Comparison of ENCODE assay signal across 17 cellular contexts in the genomic region with DNA sequence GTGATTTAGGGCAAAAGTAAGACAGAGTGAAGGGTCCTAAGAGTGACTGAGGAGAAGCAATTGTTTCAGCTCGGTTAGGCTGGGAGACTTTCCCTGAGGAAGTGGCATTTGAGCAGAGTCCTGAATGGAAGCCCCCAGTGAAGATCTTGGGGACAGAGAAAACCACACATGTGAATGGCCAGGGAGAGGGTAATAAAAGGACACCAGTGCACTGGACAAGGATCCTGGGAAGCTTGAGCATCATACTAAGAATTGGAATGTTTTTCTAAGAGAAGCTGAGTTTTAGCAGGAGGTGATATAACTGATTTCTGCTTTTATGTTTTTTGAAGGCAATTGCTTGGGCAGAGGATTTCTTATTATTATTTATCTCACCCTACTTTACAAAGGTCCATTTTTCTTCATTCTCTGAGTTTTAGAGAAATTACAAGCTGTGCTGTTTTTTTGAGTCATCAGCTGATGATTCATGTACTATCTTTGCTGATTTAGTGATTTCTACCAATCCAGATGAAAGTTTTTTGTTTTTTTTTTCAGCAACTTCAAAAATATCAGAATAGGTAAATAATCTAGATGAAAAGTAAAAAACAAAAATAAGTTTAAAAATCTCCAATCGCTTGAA. TPM values are rescaled to one million over a fixed set of nuclear protein-coding genes. Genes with fewer than 3 reads are reported as not detected.
A peak's percentile ranks its signal among the peaks of the same experiment; 100 is the strongest.
DNase-seq lines count a peak whose midpoint lies in the region; ATAC-seq and TF ChIP-seq lines count a peak whose summit lies in the region.
"Had no signal": no experiment of that assay in that cellular context is flagged by ENCODE, and none has a peak within 500 bp of the region (broad histone marks: within the 10 kb centered on the region; RNA-seq: fewer than 3 reads in every experiment).

No MANE protein-coding gene starts in this region.

- no peak overlapping the region for H3K9ac ChIP-seq in H9 (ENCODE audit: extremely low read depth, insufficient read length, low read length)
- H3K9ac ChIP-seq: KMS-11 had no signal

- H2BK12ac ChIP-seq in H9 (ENCODE audit: insufficient read length, low read depth, low read length) = no peak overlapping the region

- H2BK120ac ChIP-seq in H9 (ENCODE audit: low read depth, low read length, poor library complexity, severe bottlenecking) = no peak overlapping the region

- no peaks in the 10 kb centered on the region for H3K9me3 ChIP-seq in H9 (ENCODE audit: control insufficient read depth, low read depth, low read length)
- H3K9me3 ChIP-seq: BE2C had no signal

- no peaks in the 10 kb centered on the region for H3K27me3 ChIP-seq in H9 (ENCODE audit: insufficient read depth, low read length)
- H3K27me3 ChIP-seq: BE2C had no signal

- no peaks in the 10 kb centered on the region for H3K79me1 ChIP-seq in H9 (ENCODE audit: insufficient read depth, low read depth, low read length, poor library complexity, severe bottlenecking)

- no peak overlapping the region for H4K8ac ChIP-seq in H9 (replicated peaks; ENCODE audit: insufficient read length, low read depth, low read length)

- H3K27ac ChIP-seq in H9 (ENCODE audit: insufficient read length, low read depth, low read length) = no peak overlapping the region
- H3K27ac ChIP-seq: KMS-11 had no signal

- H3K27me3 Mint-ChIP-seq in HFFc6 (ENCODE audit: insufficient read depth) = peaks cover 3% of the 10 kb centered on the region
- H3K27me3 Mint-ChIP-seq in H9 (ENCODE audit: low read depth) = no peaks in the 10 kb centered on the region

- H3K4ac ChIP-seq in H9 (ENCODE audit: low read depth, low read length) = no peak overlapping the region

- H2BK15ac ChIP-seq in H9 (ENCODE audit: low read depth, low read length) = no peak overlapping the region

- TF ChIP-seq CTCF in HFFc6 (IDR thresholded peaks at IDR 0.05) (no peak), foreskin fibroblast (IDR thresholded peaks at IDR 0.05; ENCODE audit: low read depth, low read length) (no peak), H9 (conservative IDR thresholded peaks at IDR 0.05) (no peak)

- H2BK5ac ChIP-seq in H9 (ENCODE audit: insufficient read length, low read length) = no peak overlapping the region

- H3K9me3 Mint-ChIP-seq in HFFc6 = no peaks in the 10 kb centered on the region
- H3K9me3 Mint-ChIP-seq in H9 = no peaks in the 10 kb centered on the region

- H3K27ac Mint-ChIP-seq in HFFc6 = no peak overlapping the region; the same call in 1 of the 2 replicates
- no peak overlapping the region for H3K27ac Mint-ChIP-seq in H9

- H4K91ac ChIP-seq in H9 (ENCODE audit: insufficient read length, low read depth, low read length) = no peak overlapping the region

- no peak overlapping the region for H2AK5ac ChIP-seq in H9 (ENCODE audit: insufficient read length, low read length)

- ATAC-seq in HG02938 (IDR thresholded peaks at IDR 0.05; ENCODE audit: unreplicated experiment) = no peak

- H3K36me3 Mint-ChIP-seq in HFFc6 (ENCODE audit: low read depth) (no peaks in the 10 kb centered on the region), H9 (ENCODE audit: insufficient read depth in 1 of 3, low read depth in 3 of 3) (no peaks in the 10 kb centered on the region)

- H3K4me2 ChIP-seq in H9 (ENCODE audit: insufficient read depth, insufficient read length, low read length) = no peak overlapping the region
- H3K4me2 ChIP-seq: KMS-11, smooth muscle cell had no signal

- no peak overlapping the region for H3K18ac ChIP-seq in H9 (ENCODE audit: insufficient read length, low read depth, low read length)

- no peaks in the 10 kb centered on the region for H4K20me1 ChIP-seq in H9 (ENCODE audit: control insufficient read depth, insufficient read depth, insufficient read length)

- H3K79me2 ChIP-seq in H9 (ENCODE audit: insufficient read depth, low read length) = no peaks in the 10 kb centered on the region

- no peak overlapping the region for H3K23ac ChIP-seq in H9 (ENCODE audit: insufficient read length, low read depth, low read length)

- no peak overlapping the region for H3T11ph ChIP-seq in H9 (ENCODE audit: low read length)

- peak; percentile 44 for DNase-seq in AG08395 (ENCODE audit: low spot score)
- DNase-seq in HFFc6 = peak; percentile 43
- DNase-seq in astrocyte of the hippocampus (ENCODE audit: low read depth, low spot score) = peak; percentile 10
- peak; percentile 32 to 67 for DNase-seq in foreskin fibroblast
- no peak for DNase-seq in NCI-H510A (lab: John Stamatoyannopoulos, UW)
- DNase-seq in activated effector memory CD4-positive, alpha-beta T cell treated with Interleukin-2 at 50 U/mL for 16 hours = no peak
- no peak for DNase-seq in H9
- DNase-seq: activated naive CD4-positive, alpha-beta T cell; BE2C; cerebellar nuclear complex; kidney glomerular epithelial cell; NCI-H1436; NCI-H226; stimulated activated naive CD4-positive, alpha-beta T cell treated with Interleukin-2 at 50 U/mL for 16 hours had no signal

- H2AFZ ChIP-seq in H9 (ENCODE audit: low read length) = no peak overlapping the region

- WGBS in H9 (ENCODE audit: extremely low coverage, insufficient read length, low lambda C conversion rate) = no CpG with 5 or more reads among the region's 2 CpGs

- no peaks in the 10 kb centered on the region for H3K23me2 ChIP-seq in H9 (ENCODE audit: insufficient read length, low read depth, low read length, poor library complexity, severe bottlenecking)

- H3K56ac ChIP-seq in H9 (ENCODE audit: insufficient read length, low read depth, low read length) = no peak overlapping the region

- no peak overlapping the region for H4K5ac ChIP-seq in H9 (ENCODE audit: insufficient read length, low read depth, low read length)

- H3K14ac ChIP-seq in H9 (ENCODE audit: insufficient read depth, low read length) = no peak overlapping the region

- H3K4me1 ChIP-seq in H9 (ENCODE audit: insufficient read depth, low read length) = no peaks in the 10 kb centered on the region
- H3K4me1 ChIP-seq: BE2C had no signal

- H3K4me1 Mint-ChIP-seq in HFFc6 (ENCODE audit: low read depth) (peaks cover 14% of the 10 kb centered on the region), H9 (no peaks in the 10 kb centered on the region)

- H2BK20ac ChIP-seq in H9 (ENCODE audit: low read depth, low read length, poor library complexity, severe bottlenecking) = no peak overlapping the region

- no peak overlapping the region for H3K4me3 Mint-ChIP-seq in HFFc6
- no peak overlapping the region for H3K4me3 Mint-ChIP-seq in H9

- no peak overlapping the region for H3K4me3 ChIP-seq in foreskin fibroblast (ENCODE audit: low read depth in 1 of 2, low read length in 2 of 2)
- H3K4me3 ChIP-seq: smooth muscle cell had no signal

RNA-seq across cellular contexts. Expression of gene MFSD6, which starts 43.5 kb away (rescaled TPM):
- 10 to 100 TPM in 3 of 6 experiments, 1 to 10 TPM in 3; 3.2 to 10.4 (median 9.5) TPM for total RNA-seq in HFFc6 (2021; fragmentation: NEBNext Ultra II Directional; extraction: Animal tissue kit (Norgen Biotek cat#: 25700))
- total RNA-seq in H9 (2021) = 2.9 and 4.0 TPM in 2 replicates

Comparison
In these comparisons a context has a peak if more than half of its experiments do, and no peak if none do; other contexts are left out.
1. DNase-seq: peak in AG08395 (single experiment), HFFc6 (single experiment), astrocyte of the hippocampus (single experiment) and foreskin fibroblast (2 of 2); none in NCI-H510A (single experiment), activated effector memory CD4-positive, alpha-beta T cell treated with Interleukin-2 at 50 U/mL for 16 hours (single experiment) and H9 (single experiment).